In the genomic region with DNA sequence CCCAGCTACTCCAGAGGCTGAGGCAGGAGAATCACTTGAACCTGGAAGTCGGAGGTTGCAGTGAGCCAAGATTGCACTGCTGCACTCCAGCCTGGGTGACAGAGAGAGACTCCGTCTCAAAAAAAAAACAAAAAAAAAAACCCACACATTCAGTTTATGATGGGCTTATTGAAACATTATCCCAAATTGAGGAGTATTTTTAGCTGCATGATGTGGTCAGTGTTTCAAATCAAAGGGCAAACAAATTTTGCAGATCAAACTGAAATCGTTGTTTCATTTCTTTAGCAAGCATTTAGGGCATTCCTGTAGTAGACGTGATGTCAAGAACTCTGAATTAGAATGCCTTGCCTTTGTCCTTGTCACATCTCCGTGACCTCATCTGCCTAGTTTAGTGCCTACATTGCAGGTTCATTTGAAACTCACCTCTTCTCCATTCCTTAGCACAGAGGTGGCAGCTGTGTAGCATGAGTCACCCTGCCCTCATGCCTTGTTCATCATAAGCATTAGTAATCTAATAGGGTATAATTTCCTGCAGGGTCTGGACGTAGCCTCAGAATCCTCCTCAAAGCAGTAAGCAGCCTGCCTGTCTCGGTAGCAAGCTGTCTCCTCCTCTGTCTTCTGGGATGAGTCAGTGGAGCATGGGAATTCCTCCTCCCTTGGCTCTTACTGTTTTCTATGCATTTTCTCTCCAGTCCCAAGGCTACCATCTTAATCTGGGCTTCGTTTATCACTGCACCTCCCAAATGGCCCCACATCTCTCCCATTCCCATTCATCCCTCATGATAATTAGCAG, we compare ENCODE assay signal across 8 cellular contexts.
A peak's percentile ranks its signal among the peaks of the same experiment; 100 is the strongest.
DNase-seq lines count a peak whose midpoint lies in the region; TF ChIP-seq lines count a peak whose summit lies in the region.

No MANE protein-coding gene starts in this region.

- peak overlapping the region; percentile 7 for H3K27ac Mint-ChIP-seq in T-helper 1 cell treated with Interleukin-12 subunit alpha and Interleukin-12 subunit beta and Interleukin-4 antibody, amounts not matched to agents 30 μg/mL and 1 μg/mL, for 36 hours

- TF ChIP-seq CTCF in fibroblast of pulmonary artery (IDR thresholded peaks at IDR 0.05; ENCODE audit: low read length, missing control alignments), result no peak

- H3K9me3 Mint-ChIP-seq in T-helper 1 cell treated with Interleukin-12 subunit alpha and Interleukin-12 subunit beta and Interleukin-4 antibody, amounts not matched to agents 30 μg/mL and 1 μg/mL, for 36 hours, result no peaks in the 10 kb centered on the region

- no peak overlapping the region for H3K4me3 ChIP-seq in fibroblast of pulmonary artery (replicated peaks; ENCODE audit: low read depth, low read length)

- no peaks in the 10 kb centered on the region for H3K27me3 Mint-ChIP-seq in T-helper 1 cell treated with Interleukin-12 subunit alpha and Interleukin-12 subunit beta and Interleukin-4 antibody, amounts not matched to agents 30 μg/mL and 1 μg/mL, for 36 hours (ENCODE audit: low read depth)

- H3K4me3 Mint-ChIP-seq in T-helper 1 cell treated with Interleukin-12 subunit alpha and Interleukin-12 subunit beta and Interleukin-4 antibody, amounts not matched to agents 30 μg/mL and 1 μg/mL, for 36 hours, result no peak overlapping the region

- peaks cover 18% of the 10 kb centered on the region for H3K36me3 Mint-ChIP-seq in T-helper 1 cell treated with Interleukin-12 subunit alpha and Interleukin-12 subunit beta and Interleukin-4 antibody, amounts not matched to agents 30 μg/mL and 1 μg/mL, for 36 hours (ENCODE audit: low read depth)

- DNase-seq in NCI-H146 (lab: John Stamatoyannopoulos, UW) (peak; percentile 9), NCI-H146 treated with DMSO at 0.1 percent for 48 hours (lab: John Stamatoyannopoulos, UW; ENCODE audit: unreplicated experiment) (no peak), fibroblast of pulmonary artery (ENCODE audit: low read depth) (peak; percentile 80), hippocampal formation (lab: John Stamatoyannopoulos, UW) (no peak), HT-29 (ENCODE audit: low spot score) (no peak), mucosa of gallbladder (ENCODE audit: low spot score) (no peak)
- DNase-seq in stimulated activated CD4-positive, alpha-beta T cell treated with anti-CD3 and anti-CD28 coated beads, Interleukin-4, amount 100 ng/mL, for 4 hours, result peak; percentile 18 to 67

- peaks cover 29% of the 10 kb centered on the region for H3K4me1 Mint-ChIP-seq in T-helper 1 cell treated with Interleukin-12 subunit alpha and Interleukin-12 subunit beta and Interleukin-4 antibody, amounts not matched to agents 30 μg/mL and 1 μg/mL, for 36 hours (ENCODE audit: low read depth)

Comparison
In these comparisons a context has a peak if more than half of its experiments do, and no peak if none do; other contexts are left out.
1. DNase-seq: peak in NCI-H146 (single experiment), fibroblast of pulmonary artery (single experiment) and stimulated activated CD4-positive, alpha-beta T cell treated with anti-CD3 and anti-CD28 coated beads, Interleukin-4, amount 100 ng/mL, for 4 hours (2 of 2); none in NCI-H146 treated with DMSO at 0.1 percent for 48 hours (single experiment), hippocampal formation (0 of 2), HT-29 (single experiment) and mucosa of gallbladder (single experiment).